ENCODE assay signal across 8 cellular contexts in genomic region chr17:17280613-17281549, GRCh38. TPM values are rescaled to one million over a fixed set of nuclear protein-coding genes. Genes with fewer than 3 reads are reported as not detected.
A peak's percentile ranks its signal among the peaks of the same experiment; 100 is the strongest.
DNase-seq lines count a peak whose midpoint lies in the region; ATAC-seq and TF ChIP-seq lines count a peak whose summit lies in the region.

COPS3 (minus strand) TSS chr17:17281246; CDS start chr17:17281186, 60 bp downstream.

- H3K9me1 ChIP-seq in IMR-90 (ENCODE audit: insufficient read depth, low read length) = peaks cover 9% of the 10 kb centered on the region

- peak within 1 kb of the TSS; percentile 82 to 99 for H4K8ac ChIP-seq in IMR-90 (ENCODE audit: low read depth in 2 of 2, low read length in 2 of 2)

- H2BK120ac ChIP-seq in IMR-90 (ENCODE audit: low read depth, low read length) = peak within 1 kb of the TSS; percentile 26; the same call in 1 of the 2 replicates

- peak; percentile 98 for DNase-seq in DMS 273 (lab: John Stamatoyannopoulos, UW; ENCODE audit: unreplicated experiment)
- DNase-seq in IMR-90 = peak; percentile 98
- DNase-seq in OCI-M1 (lab: John Stamatoyannopoulos, UW) = peak; percentile 95
- DNase-seq in activated T-cell treated with anti-CD3 and anti-CD28 coated beads for 24 hours (ENCODE audit: low read depth) = peak; percentile 95
- DNase-seq in epidermal melanocyte (ENCODE audit: insufficient read length, low spot score) = peak; percentile 99
- peak; percentile 91 to 95 for DNase-seq in stimulated activated CD8-positive, alpha-beta memory T cell treated with anti-CD3 and anti-CD28 coated beads, Interleukin-4, amount 100 ng/mL, for 1 hour (ENCODE audit: low read depth in 2 of 2, low spot score in 1 of 2)

- H3K4me1 ChIP-seq in IMR-90 (ENCODE audit: control insufficient read depth, insufficient read depth, low read length) (peaks cover 4% of the 10 kb centered on the region), mononuclear cell (ENCODE audit: insufficient read depth, low read length) (peaks cover 55% of the 10 kb centered on the region)

- peak within 1 kb of the TSS; percentile 97 for H4K5ac ChIP-seq in IMR-90 (ENCODE audit: low read depth, low read length)

- peak within 1 kb of the TSS; percentile 30; the same call in 1 of the 2 replicates for H3K18ac ChIP-seq in IMR-90 (ENCODE audit: low read depth, low read length)

- H2BK20ac ChIP-seq in IMR-90 (ENCODE audit: low read depth, low read length) = peak within 1 kb of the TSS; percentile 35; the same call in 1 of the 2 replicates

- POLR2A ChIA-PET in IMR-90 (lab: Charles Lee; ENCODE audit: unreplicated experiment) = interaction anchor here (0.5 kb wide), 1 partner anchor 17 kb away, joined by 18 read pairs; no protein-coding TSS in a partner anchor

- peak; percentile 91 for ATAC-seq in GM21528 (IDR thresholded peaks at IDR 0.05; ENCODE audit: low FRiP score, unreplicated experiment)
- ATAC-seq in IMR-90 (ENCODE audit: low read depth) = peak; percentile 96

- peak within 1 kb of the TSS; percentile 98 for H2AK9ac ChIP-seq in IMR-90 (replicated peaks; ENCODE audit: low read depth, low read length, poor library complexity)

- H3K14ac ChIP-seq in IMR-90 (replicated peaks; ENCODE audit: low read depth, low read length) = peak within 1 kb of the TSS; percentile 98

- no peak within 1 kb of the TSS for H2BK15ac ChIP-seq in IMR-90 (ENCODE audit: low read depth, low read length)

- dilution Hi-C loops in IMR-90 (cut with HindIII; ENCODE audit: low sequenced_read_pairs, unreplicated experiment) = no loop called here

- no peak for TF ChIP-seq CTCF in IMR-90 (conservative IDR thresholded peaks at IDR 0.05; ENCODE audit: low read depth, low read length)

- peak within 1 kb of the TSS; percentile 75 for H3K4me3 ChIP-seq in IMR-90 (ENCODE audit: insufficient read depth, low read depth, low read length)
- peak within 1 kb of the TSS; percentile 87 for H3K4me3 ChIP-seq in mononuclear cell (ENCODE audit: low read length)

- peak within 1 kb of the TSS; percentile 79 for H2BK5ac ChIP-seq in IMR-90 (ENCODE audit: low read depth, low read length, poor library complexity, severe bottlenecking)

- peaks cover 3 to 37% of the 10 kb centered on the region in 2 experiments; a peak in 3 of 4 replicates for H3K79me1 ChIP-seq in IMR-90 (ENCODE audit: low read depth in 1 of 2, low read length in 2 of 2)

- 1% methylated on average over 42 of the region's 80 CpGs; no CpG with 5 or more reads in 1 of the 2 experiments for WGBS in IMR-90 (ENCODE audit: extremely low coverage in 2 of 2, insufficient read length in 1 of 2), 2 experiments

- H4K20me1 ChIP-seq in IMR-90 (ENCODE audit: insufficient read depth, low read length) = peaks cover 23% of the 10 kb centered on the region; the same call in 1 of the 2 replicates

- peak within 1 kb of the TSS; percentile 79 for H4K91ac ChIP-seq in IMR-90 (ENCODE audit: insufficient read depth, low read depth, low read length)

- peak within 1 kb of the TSS; percentile 85 for H3K27ac ChIP-seq in IMR-90 (ENCODE audit: insufficient read depth, low read length)

- peak within 1 kb of the TSS; percentile 98 for H2AFZ ChIP-seq in IMR-90 (replicated peaks; ENCODE audit: low read length, poor library complexity)

- peak within 1 kb of the TSS; percentile 91 for H3K4ac ChIP-seq in IMR-90 (ENCODE audit: low read depth, low read length)

- 0 out of 2 replicates have a peak, but pooled peaks have one; percentile 2 for TF ChIP-seq RAD21 in IMR-90 (IDR thresholded peaks at IDR 0.05; ENCODE audit: low read length)

- BruUV-seq in IMR-90 (replicated peaks; lab: Mats Ljungman, UMichigan) = no TSS peak

- CTCF ChIA-PET in IMR-90 (lab: Yijun Ruan, JAX) = interaction anchor here (0.7 kb wide), 1 partner anchor 333 kb away, joined by 4 read pairs; no protein-coding TSS in a partner anchor

- H3K27me3 ChIP-seq in IMR-90 (ENCODE audit: control insufficient read depth, insufficient read depth, low read length) (no peaks in the 10 kb centered on the region), mononuclear cell (ENCODE audit: insufficient read depth, low read length) (no peaks in the 10 kb centered on the region)

- TF ChIP-seq POLR2A in IMR-90 (IDR thresholded peaks at IDR 0.05; ENCODE audit: low read depth, low read length) = peak; percentile 82

- in situ Hi-C loops in IMR-90 (cut with MboI; ENCODE audit: low sequenced_read_pairs) = no loop called here

- H2AK5ac ChIP-seq in IMR-90 (ENCODE audit: low read depth, low read length) = peak within 1 kb of the TSS; percentile 84

- H3K56ac ChIP-seq in IMR-90 (ENCODE audit: extremely low read depth, insufficient read depth, low read length) = peak within 1 kb of the TSS; percentile 71

- peak within 1 kb of the TSS; percentile 95 for H3K4me2 ChIP-seq in IMR-90 (ENCODE audit: low read depth, low read length)

- H3K23ac ChIP-seq in IMR-90 (ENCODE audit: low read depth, low read length) = peak within 1 kb of the TSS; percentile 97

- peak within 1 kb of the TSS; percentile 84 for H3K9ac ChIP-seq in IMR-90 (ENCODE audit: low read depth, low read length)

- H3K36me3 ChIP-seq in IMR-90 (ENCODE audit: control insufficient read depth, insufficient read depth, low read length) = peaks cover 1% of the 10 kb centered on the region

- H3K9me3 ChIP-seq in IMR-90 (ENCODE audit: control insufficient read depth, insufficient read depth, low read length) (no peaks in the 10 kb centered on the region), mononuclear cell (ENCODE audit: low read depth, low read length) (no peaks in the 10 kb centered on the region)

- intact Hi-C loops in IMR-90 (cut with micrococcal nuclease) = no loop called here

TF ChIP-seq in IMR-90, 13 proteins besides CTCF, POLR2A, EP300 and RAD21:
- TF ChIP-seq MAZ (IDR thresholded peaks at IDR 0.05; ENCODE audit: borderline replicate concordance, low read depth, low read length) = peak; percentile 40; the same call in 1 of the 2 replicates
- no peak for TF ChIP-seq CHD1 (IDR thresholded peaks at IDR 0.05; ENCODE audit: low read depth, low read length)
- TF ChIP-seq FOS (IDR thresholded peaks at IDR 0.05; ENCODE audit: low read depth, low read length) = no peak; the same call in 1 of the 2 replicates
- 0 out of 2 replicates have a peak, but pooled peaks have one; percentile 37 for TF ChIP-seq RFX5 (IDR thresholded peaks at IDR 0.05; ENCODE audit: low read depth, low read length)
- TF ChIP-seq NFE2L2 (IDR thresholded peaks at IDR 0.05; ENCODE audit: low read depth, low read length) = no peak
- no peak for TF ChIP-seq SMC3 (IDR thresholded peaks at IDR 0.05; ENCODE audit: low read depth, low read length)
- TF ChIP-seq BHLHE40 (IDR thresholded peaks at IDR 0.05; ENCODE audit: low read depth, low read length) = peak; percentile 63
- TF ChIP-seq USF2 (IDR thresholded peaks at IDR 0.05; ENCODE audit: low read depth, low read length) = peak; percentile 46
- TF ChIP-seq MAFK (IDR thresholded peaks at IDR 0.05; ENCODE audit: low read depth, low read length) = peak; percentile 89
- no peak for TF ChIP-seq ELK1 (IDR thresholded peaks at IDR 0.05; ENCODE audit: borderline replicate concordance, low read depth, low read length)
- TF ChIP-seq RCOR1 (IDR thresholded peaks at IDR 0.05; ENCODE audit: insufficient replicate concordance, low read length) = peak; percentile 15
- TF ChIP-seq CEBPB (IDR thresholded peaks at IDR 0.05; ENCODE audit: low read depth, low read length) = peak; percentile 67
- peak; percentile 81 for TF ChIP-seq MXI1 (IDR thresholded peaks at IDR 0.05; ENCODE audit: borderline replicate concordance, low read depth, low read length)

RNA-seq across cellular contexts. Expression of gene COPS3, which starts in this region (rescaled TPM):
- 130 and 144 TPM in 2 replicates for total RNA-seq in IMR-90 (2012; rRNA removed)
- 59.8 and 71.4 TPM in 2 replicates for polyA plus RNA-seq in IMR-90 (2012; rRNA removed)
- polyA plus RNA-seq in IMR-90 (2012; cell fraction: cytosol; rRNA removed) = 26.7 and 30.2 TPM in 2 replicates
- 19.0 and 48.2 TPM in 2 replicates for polyA plus RNA-seq in IMR-90 (2012; cell fraction: nucleus; rRNA removed; ENCODE audit: low replicate concordance)
- 99.7 TPM for total RNA-seq in mononuclear cell

Comparison
In these comparisons a context has a peak if more than half of its experiments do, and no peak if none do; other contexts are left out.
1. Peak in every context shown above with its lines: DNase-seq, ATAC-seq, H3K4me3 ChIP-seq and H3K27ac ChIP-seq.